ENCODE assay signal across 13 cellular contexts in genomic region chr7:100426516-100426915, GRCh38. TPM values are rescaled to one million over a fixed set of nuclear protein-coding genes. Genes with fewer than 3 reads are reported as not detected.
DNase-seq lines count a peak whose midpoint lies in the region; ATAC-seq and TF ChIP-seq lines count a peak whose summit lies in the region.
"Had no signal": no experiment of that assay in that cellular context is flagged by ENCODE, and none has a peak within 500 bp of the region (broad histone marks: within the 10 kb centered on the region; RNA-seq: fewer than 3 reads in every experiment).

No MANE protein-coding gene starts in this region.

- POLR2A ChIA-PET in A673 (lab: Charles Lee; ENCODE audit: low non-redundant PET), result no interaction called here

- H3K4me1 ChIP-seq in A673 (ENCODE audit: insufficient read depth, low read length, poor library complexity, severe bottlenecking), result peaks cover 9% of the 10 kb centered on the region
- H3K4me1 ChIP-seq: BE2C had no signal

- no TSS peak for BruUV-seq in A673 (replicated peaks; lab: Mats Ljungman, UMichigan)

- peak overlapping the region; percentile 65 for H3K27ac Mint-ChIP-seq in T-helper 17 cell
- H3K27ac Mint-ChIP-seq: CD4-positive, CD25-positive, alpha-beta regulatory T cell; H9 had no signal

- intact Hi-C loops in A673 (cut with micrococcal nuclease; ENCODE audit: unreplicated experiment), result no loop called here

- H3K4me3 Mint-ChIP-seq in T-helper 17 cell, result no peak overlapping the region
- H3K4me3 Mint-ChIP-seq: CD4-positive, CD25-positive, alpha-beta regulatory T cell; CD8-positive, alpha-beta memory T cell; H9 had no signal

- H3K36me3 Mint-ChIP-seq in T-helper 17 cell (ENCODE audit: low read depth), result no peaks in the 10 kb centered on the region

- no peak for TF ChIP-seq CTCF in A673 (conservative IDR thresholded peaks at IDR 0.05; ENCODE audit: low read depth, low read length)

- CTCF ChIA-PET in A673 (lab: Charles Lee), result no interaction called here

- H3K4me1 Mint-ChIP-seq in T-helper 17 cell, result peaks cover 20% of the 10 kb centered on the region

- no peak overlapping the region for H3K27ac ChIP-seq in A673 (ENCODE audit: low read depth, low read length, poor library complexity, severe bottlenecking)

- DNase-seq in A673 (ENCODE audit: low spot score) (peak; percentile 24), T-helper 17 cell (no peak), OCI-M2 (lab: John Stamatoyannopoulos, UW; ENCODE audit: unreplicated experiment) (no peak)
- DNase-seq: ACHN; BE2C; C1 segment of cervical spinal cord; CD4-positive, CD25-positive, alpha-beta regulatory T cell; CD8-positive, alpha-beta memory T cell; COR-L47; DMS 273 treated with DMSO at 0.1 percent for 48 hours; DMS53; H9 had no signal

- H3K36me3 ChIP-seq in A673 (ENCODE audit: insufficient read depth, low read length, poor library complexity, severe bottlenecking), result peaks cover 7% of the 10 kb centered on the region

- H3K27me3 ChIP-seq in A673 (replicated peaks; ENCODE audit: insufficient read depth, low read depth, low read length, poor library complexity), result no peaks in the 10 kb centered on the region
- H3K27me3 ChIP-seq: BE2C had no signal

- peaks cover 4% of the 10 kb centered on the region for H3K9me3 ChIP-seq in A673 (ENCODE audit: low read depth, low read length, poor library complexity, severe bottlenecking)
- no peaks in the 10 kb centered on the region for H3K9me3 ChIP-seq in T-helper 17 cell (ENCODE audit: control insufficient read depth, low read length, poor library complexity, severe bottlenecking)
- H3K9me3 ChIP-seq: BE2C had no signal

- H3K27me3 Mint-ChIP-seq in T-helper 17 cell, result no peaks in the 10 kb centered on the region

- ATAC-seq in T-helper 17 cell, result no peak

- H3K4me3 ChIP-seq in A673 (ENCODE audit: low read depth, low read length, poor library complexity, severe bottlenecking), result no peak overlapping the region

RNA-seq across cellular contexts. Expression of gene ZCWPW1, which starts 2.0 kb away (rescaled TPM):
- 0.45 and 1.1 TPM in 2 replicates for total RNA-seq in A673 (2021)
- 1 to 10 TPM; 5.1 TPM for total RNA-seq in T-helper 17 cell

RNA-seq across cellular contexts. Expression of gene MEPCE, which starts 3.1 kb away (rescaled TPM):
- total RNA-seq in A673 (2021), result 65.3 and 85.9 TPM in 2 replicates
- total RNA-seq in T-helper 17 cell, result 10 to 100 TPM; 66.1 to 66.8 TPM

RNA-seq across cellular contexts. Expression of gene PPP1R35, which starts 9.8 kb away (rescaled TPM):
- total RNA-seq in A673 (2021), result 27.3 and 37.3 TPM in 2 replicates
- total RNA-seq in T-helper 17 cell, result 10 to 100 TPM; 45.2 to 48.1 TPM

RNA-seq across cellular contexts. Expression of gene SPACDR, which starts 37.5 kb away (rescaled TPM):
- total RNA-seq in A673 (2021), result 2.9 and 3.9 TPM in 2 replicates
- 1 to 10 TPM; 1.4 to 1.7 TPM for total RNA-seq in T-helper 17 cell
- total RNA-seq: H1, H9 had no signal

RNA-seq across cellular contexts. Expression of gene TSC22D4, which starts 52.5 kb away (rescaled TPM):
- 69.0 and 71.0 TPM in 2 replicates for total RNA-seq in A673 (2021)
- 100 to 1,000 TPM in 1 of 2 donors, 10 to 100 TPM in 1; 94.7 to 104 TPM for total RNA-seq in T-helper 17 cell
